In genomic region chr3:138834359-138835176, GRCh38 we compare ENCODE assay signal across 8 cellular contexts. TPM values are rescaled to one million over a fixed set of nuclear protein-coding genes. Genes with fewer than 3 reads are reported as not detected.
A peak's percentile ranks its signal among the peaks of the same experiment; 100 is the strongest.
DNase-seq lines count a peak whose midpoint lies in the region; ATAC-seq and TF ChIP-seq lines count a peak whose summit lies in the region.

TSS of gene PIK3CB (minus strand) at chr3:138834928. CDS start at chr3:138759343, 75,585 bp downstream.

- H3K9me3 ChIP-seq in AG04450 (ENCODE audit: control insufficient read depth, insufficient read depth, low read length): peaks cover 6% of the 10 kb centered on the region; the same call in 1 of the 2 replicates

- peak within 1 kb of the TSS; percentile 84 for H3K4me3 ChIP-seq in AG04450 (ENCODE audit: low read depth, low read length)
- H3K4me3 ChIP-seq in kidney epithelial cell (ENCODE audit: low read depth, low read length): peak within 1 kb of the TSS; percentile 85

- DNase-seq in AG04450 (ENCODE audit: low read depth, low spot score): no peak
- peak; percentile 87 for DNase-seq in NCI-H226
- DNase-seq in activated CD4-positive, CD25-positive, alpha-beta regulatory T cell treated with anti-CD3 and anti-CD28 coated beads, Interleukin-2, amount 50 U/mL, for 16 hours (ENCODE audit: low read depth, low spot score): peak; percentile 67
- peak; percentile 85 for DNase-seq in central memory CD4-positive, alpha-beta T cell
- DNase-seq in kidney epithelial cell (ENCODE audit: low read depth): peak; percentile 25
- peak; percentile 77 to 84 for DNase-seq in stimulated activated CD4-positive, alpha-beta T cell treated with anti-CD3 and anti-CD28 coated beads, Interleukin-15, amount 100 ng/mL, for 48 hours (ENCODE audit: low read depth in 2 of 2)

- TF ChIP-seq CTCF in AG04450 (IDR thresholded peaks at IDR 0.05; ENCODE audit: low read depth, low read length): 0 out of 2 replicates have a peak, but pooled peaks have one; percentile 11
- peak; percentile 9 for TF ChIP-seq CTCF in kidney epithelial cell (IDR thresholded peaks at IDR 0.05; ENCODE audit: insufficient read depth, low read length, poor library complexity, severe bottlenecking)

- CTCF ChIA-PET in AG04450 (lab: Charles Lee): interaction anchor here (1.5 kb wide), 1 partner anchor 81 kb away, joined by 6 read pairs; no protein-coding TSS in a partner anchor

- POLR2A ChIA-PET in AG04450 (lab: Yijun Ruan, JAX): interaction anchor here (0.7 to 1.5 kb wide), 2 partner anchors 11 to 88 kb away, joined by 3 to 4 read pairs; no protein-coding TSS in a partner anchor

- H3K27me3 ChIP-seq in AG04450 (ENCODE audit: control insufficient read depth, insufficient read depth, low read length): no peaks in the 10 kb centered on the region
- no peaks in the 10 kb centered on the region for H3K27me3 ChIP-seq in kidney epithelial cell (ENCODE audit: control insufficient read depth, insufficient read depth, low read length)

- peak within 1 kb of the TSS; percentile 93 for H3K27ac ChIP-seq in AG04450 (ENCODE audit: low read depth, low read length)

- ATAC-seq in GM18870 (IDR thresholded peaks at IDR 0.05; ENCODE audit: unreplicated experiment) (peak; percentile 44), HG03135 (IDR thresholded peaks at IDR 0.05; ENCODE audit: unreplicated experiment) (peak; percentile 92)

- H3K36me3 ChIP-seq in kidney epithelial cell (ENCODE audit: control insufficient read depth, insufficient read depth, low read length): no peaks in the 10 kb centered on the region

RNA-seq across cellular contexts. Expression of gene PIK3CB, which starts in this region (rescaled TPM):
- 11.5 and 13.8 TPM in 2 replicates for polyA plus RNA-seq in AG04450 (2011; rRNA removed)
- polyA minus RNA-seq in AG04450 (2011; rRNA and poly(A)+ RNA removed): 10.2 and 12.4 TPM in 2 replicates
- total RNA-seq in kidney epithelial cell: 14.5 and 17.9 TPM in 2 replicates
